In the genomic region with DNA sequence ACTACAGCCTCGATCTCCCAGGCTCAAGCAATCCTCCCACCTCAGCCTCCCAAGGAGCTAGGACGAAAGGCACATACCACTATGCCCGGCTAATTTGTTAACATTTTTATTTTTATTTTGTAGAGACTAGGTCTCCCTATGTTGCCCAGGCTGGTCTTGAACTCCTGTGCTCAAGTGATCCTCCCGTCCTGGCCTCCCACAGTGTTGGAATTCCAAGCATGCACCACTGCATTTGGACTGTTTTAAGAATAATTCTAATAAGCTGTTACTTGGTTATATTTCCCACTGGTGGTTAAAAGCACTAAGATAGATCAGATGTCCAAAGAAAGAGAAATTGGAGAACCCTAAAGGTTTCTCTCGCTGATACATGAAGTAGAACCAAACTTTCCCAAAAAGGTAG, we compare ENCODE assay signal across 22 cellular contexts.
"Had no signal": no experiment of that assay in that cellular context is flagged by ENCODE, and none has a peak within 500 bp of the region (broad histone marks: within the 10 kb centered on the region; RNA-seq: fewer than 3 reads in every experiment).

No MANE protein-coding gene starts in this region.

- H3K9me3 ChIP-seq: SK-N-SH had no signal

- H3K27ac Mint-ChIP-seq: T-cell had no signal

- H3K4me3 Mint-ChIP-seq: T-cell had no signal

- H3K9me2 ChIP-seq: SK-N-SH had no signal

- H3K4me2 ChIP-seq: SK-N-SH had no signal

- H3K27ac ChIP-seq: RWPE1 had no signal

- H3K27me3 Mint-ChIP-seq: T-cell had no signal

- H3K9ac ChIP-seq: SK-N-SH had no signal

- DNase-seq: Karpas-422, KG1, MV-4-11, NCI-H1048, NCI-H1105, NCI-H1417, NCI-H1436 treated with DMSO at 0.1 percent for 48 hours, NCI-H1694, NCI-H187 treated with DMSO at 0.1 percent for 48 hours, NCI-H2029 treated with DMSO at 0.1 percent for 48 hours, NCI-H2171 treated with DMSO at 0.1 percent for 48 hours, NCI-H2227 treated with DMSO at 0.1 percent for 48 hours, NCI-H510A, NCI-H524 treated with DMSO at 0.1 percent for 48 hours, NCI-H69, NCI-H774, SHP77, SK-N-SH, SW 1271, T-cell had no signal

- ATAC-seq: Panc1, T-cell had no signal
